Comparison of ENCODE assay signal across 29 cellular contexts in the genomic region with DNA sequence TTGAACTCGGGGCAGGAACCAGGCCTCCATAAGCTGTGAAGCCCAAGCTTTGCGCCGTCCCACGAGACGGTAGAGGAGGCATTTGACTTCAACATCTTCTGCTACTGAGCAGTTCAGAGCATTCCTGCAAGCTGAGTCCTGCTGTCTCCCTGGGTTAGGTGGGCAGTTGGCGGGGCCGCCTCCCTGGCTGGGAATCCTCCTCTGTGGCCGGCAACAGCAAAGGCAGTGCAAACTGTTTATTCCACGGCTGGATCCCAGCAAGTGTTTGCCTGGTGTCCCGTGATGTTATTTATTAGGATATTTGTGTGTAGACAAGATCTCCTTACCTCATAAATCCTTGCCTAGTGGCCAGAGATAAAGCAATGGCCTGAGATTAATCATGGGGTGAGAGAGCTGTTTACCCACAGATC.
DNase-seq lines count a peak whose midpoint lies in the region; ATAC-seq, FAIRE-seq and TF ChIP-seq lines count a peak whose summit lies in the region.
"Had no signal": no experiment of that assay in that cellular context is flagged by ENCODE, and none has a peak within 500 bp of the region (broad histone marks: within the 10 kb centered on the region; RNA-seq: fewer than 3 reads in every experiment).

No MANE protein-coding gene starts in this region.

- H3K4ac ChIP-seq in mesenchymal stem cell (ENCODE audit: low read depth in 1 of 2, low read length in 2 of 2): no peak overlapping the region

- H3K36me3 ChIP-seq in mesenchymal stem cell (ENCODE audit: control insufficient read depth in 1 of 2, insufficient read depth in 2 of 2, low read depth in 1 of 2, low read length in 2 of 2) (peaks cover 0 to 75% of the 10 kb centered on the region in 2 experiments), smooth muscle cell (ENCODE audit: low read depth) (no peaks in the 10 kb centered on the region)
- H3K36me3 ChIP-seq: upper lobe of left lung had no signal

- peaks cover 0 to 17% of the 10 kb centered on the region in 2 experiments for H3K27me3 ChIP-seq in mesenchymal stem cell (ENCODE audit: control insufficient read depth in 1 of 2, insufficient read depth in 1 of 2, low read length in 2 of 2)
- H3K27me3 ChIP-seq in smooth muscle cell (ENCODE audit: low read depth): no peaks in the 10 kb centered on the region
- H3K27me3 ChIP-seq: Peyer's patch, upper lobe of left lung had no signal

- no peak overlapping the region for H4K91ac ChIP-seq in mesenchymal stem cell (ENCODE audit: low read length)

- 79% methylated on average over 9 of the region's 10 CpGs for WGBS in mesenchymal stem cell
- WGBS in smooth muscle cell (ENCODE audit: low lambda C conversion rate): 36% methylated on average over 10 of the region's 10 CpGs

- no peak for TF ChIP-seq POLR2A in GM18505 (IDR thresholded peaks at IDR 0.05; ENCODE audit: borderline replicate concordance, extremely low read depth, insufficient read depth, insufficient read length)

- no peak for FAIRE-seq in HTR-8/SVneo (lab: Jason Lieb, UNC)
- FAIRE-seq: GM12878, islet of Langerhans had no signal

- no peak overlapping the region for H2BK5ac ChIP-seq in mesenchymal stem cell (ENCODE audit: low read depth, low read length, poor library complexity, severe bottlenecking)

- H2AFZ ChIP-seq in mesenchymal stem cell (ENCODE audit: low read depth, low read length) (no peak overlapping the region), smooth muscle cell (ENCODE audit: low read depth) (no peak overlapping the region)

- no peak overlapping the region for H3K4me3 ChIP-seq in astrocyte of the spinal cord (ENCODE audit: low read depth, low read length)
- no peak overlapping the region for H3K4me3 ChIP-seq in mesenchymal stem cell (ENCODE audit: insufficient read depth in 1 of 2, low read depth in 1 of 2, low read length in 2 of 2)
- H3K4me3 ChIP-seq in smooth muscle cell: no peak overlapping the region
- H3K4me3 ChIP-seq: GM12878, Peyer's patch, upper lobe of left lung had no signal

- no peak overlapping the region for H2AK5ac ChIP-seq in mesenchymal stem cell (ENCODE audit: low read length, severe bottlenecking)

- no peaks in the 10 kb centered on the region for H3F3A ChIP-seq in smooth muscle cell (ENCODE audit: low read depth)

- H4K20me1 ChIP-seq in smooth muscle cell (ENCODE audit: low read depth): peaks cover 7% of the 10 kb centered on the region

- H3K79me2 ChIP-seq in smooth muscle cell (ENCODE audit: low read depth): no peaks in the 10 kb centered on the region

- no peaks in the 10 kb centered on the region for H3K4me1 ChIP-seq in mesenchymal stem cell (ENCODE audit: control insufficient read depth, insufficient read depth, low read depth, low read length)
- no peaks in the 10 kb centered on the region for H3K4me1 ChIP-seq in smooth muscle cell (ENCODE audit: low read depth)
- H3K4me1 ChIP-seq: Peyer's patch had no signal

- no peak overlapping the region for H3K14ac ChIP-seq in mesenchymal stem cell (ENCODE audit: low read length in 2 of 2)

- H3K9ac ChIP-seq in mesenchymal stem cell (ENCODE audit: low read length) (no peak overlapping the region), smooth muscle cell (ENCODE audit: low read depth) (no peak overlapping the region)

- H4K8ac ChIP-seq in mesenchymal stem cell (ENCODE audit: low read length): no peak overlapping the region

- ATAC-seq in GM21526 (IDR thresholded peaks at IDR 0.05; ENCODE audit: low FRiP score, unreplicated experiment) (no peak), GM18505 (IDR thresholded peaks at IDR 0.05; ENCODE audit: unreplicated experiment) (no peak)
- ATAC-seq: GM12878; naive thymus-derived CD8-positive, alpha-beta T cell; T-helper 17 cell had no signal

- DNase-seq in GM03348 (ENCODE audit: low spot score) (peak; percentile 64), astrocyte of the spinal cord (ENCODE audit: low read depth, low spot score) (peak; percentile 32), mesenchymal stem cell (peak; percentile 25), smooth muscle cell (lab: John Stamatoyannopoulos, UW; ENCODE audit: unreplicated experiment) (no peak), NCI-H2171 treated with DMSO at 0.1 percent for 48 hours (lab: John Stamatoyannopoulos, UW) (no peak), HTR-8/SVneo (ENCODE audit: insufficient read length, low spot score) (no peak)
- DNase-seq: activated CD4-positive, alpha-beta memory T cell treated with anti-CD3 and anti-CD28 coated beads for 36 hours; activated CD4-positive, alpha-beta T cell treated with anti-CD3 and anti-CD28 coated beads for 1 hour; activated naive CD4-positive, alpha-beta T cell; cerebellar nuclear complex; EL; H7; Kasumi-1; left ventricle myocardium superior; MV-4-11; naive thymus-derived CD8-positive, alpha-beta T cell; NCI-H1436; NCI-H2081; NCI-H2227 treated with DMSO at 0.1 percent for 48 hours; NCI-H526; Peyer's patch; SHP77; stimulated activated naive CD4-positive, alpha-beta T cell; T-helper 17 cell had no signal

- no peak overlapping the region for H2BK12ac ChIP-seq in mesenchymal stem cell (ENCODE audit: low read length in 2 of 2)

- H3K27ac ChIP-seq in mesenchymal stem cell (ENCODE audit: low read length, poor library complexity, severe bottlenecking) (no peak overlapping the region), smooth muscle cell (ENCODE audit: low read depth) (peak overlapping the region; percentile 27)
- H3K27ac ChIP-seq: Peyer's patch, upper lobe of left lung had no signal

- H3K4me2 ChIP-seq in mesenchymal stem cell (ENCODE audit: low read length, poor library complexity, severe bottlenecking): no peak overlapping the region
- H3K4me2 ChIP-seq in smooth muscle cell: peak overlapping the region; percentile 29

- H3K18ac ChIP-seq in mesenchymal stem cell (ENCODE audit: low read depth in 1 of 2, low read length in 2 of 2): no peak overlapping the region

- H2BK15ac ChIP-seq in mesenchymal stem cell (ENCODE audit: low read depth, poor library complexity, severe bottlenecking): no peak overlapping the region

- H3K23ac ChIP-seq in mesenchymal stem cell (ENCODE audit: low read length in 2 of 2): no peak overlapping the region

- in situ Hi-C loops in astrocyte of the spinal cord (cut with HindIII; ENCODE audit: low sequenced_read_pairs): no loop called here

- H3K9me3 ChIP-seq in mesenchymal stem cell (ENCODE audit: control insufficient read depth, low read length) (no peaks in the 10 kb centered on the region), smooth muscle cell (replicated peaks; ENCODE audit: low read depth) (no peaks in the 10 kb centered on the region)
- H3K9me3 ChIP-seq: Peyer's patch, upper lobe of left lung had no signal

- no peak for TF ChIP-seq CTCF in astrocyte of the spinal cord (IDR thresholded peaks at IDR 0.05; ENCODE audit: low read depth, low read length)
- TF ChIP-seq CTCF in smooth muscle cell (IDR thresholded peaks at IDR 0.05; ENCODE audit: borderline replicate concordance, insufficient read depth, poor library complexity, severe bottlenecking): no peak

- H3K79me1 ChIP-seq in mesenchymal stem cell (replicated peaks; ENCODE audit: low read length, poor library complexity, severe bottlenecking): peaks cover 11% of the 10 kb centered on the region

- no peak overlapping the region for H2BK120ac ChIP-seq in mesenchymal stem cell (ENCODE audit: low read depth, low read length)

Comparison
In these comparisons a context has a peak if more than half of its experiments do, and no peak if none do; other contexts are left out.
1. DNase-seq: peak in GM03348 (single experiment), astrocyte of the spinal cord (single experiment) and mesenchymal stem cell (single experiment); none in smooth muscle cell (single experiment), NCI-H2171 treated with DMSO at 0.1 percent for 48 hours (single experiment) and HTR-8/SVneo (single experiment).